24 cellular contexts compared by ENCODE assay signal in genomic region chr19:54021363-54021762, GRCh38. TPM values are rescaled to one million over a fixed set of nuclear protein-coding genes. Genes with fewer than 3 reads are reported as not detected.
DNase-seq lines count a peak whose midpoint lies in the region; ATAC-seq, FAIRE-seq and TF ChIP-seq lines count a peak whose summit lies in the region.
"Had no signal": no experiment of that assay in that cellular context is flagged by ENCODE, and none has a peak within 500 bp of the region (broad histone marks: within the 10 kb centered on the region; RNA-seq: fewer than 3 reads in every experiment).

No MANE protein-coding gene starts in this region.

- no peaks in the 10 kb centered on the region for H3K9me3 ChIP-seq in endothelial cell of umbilical vein (replicated peaks; ENCODE audit: control insufficient read depth, insufficient read depth, low read length)
- H3K9me3 ChIP-seq: HAP-1 had no signal

- no peaks in the 10 kb centered on the region for H3K79me2 ChIP-seq in endothelial cell of umbilical vein (ENCODE audit: control insufficient read depth, insufficient read depth, low read length)

- H3K27me3 Mint-ChIP-seq in stimulated activated naive CD8-positive, alpha-beta T cell treated with anti-CD3 and anti-CD28 coated beads, Interleukin-15, Interleukin-2, amounts not matched to agents 100 ng/mL and 50 ng/mL, for 24 hours: peaks cover 31% of the 10 kb centered on the region
- peaks cover 60% of the 10 kb centered on the region for H3K27me3 Mint-ChIP-seq in stimulated activated naive CD8-positive, alpha-beta T cell treated with anti-CD3 and anti-CD28 coated beads, Interleukin-15, amount 100 ng/mL, for 72 hours
- H3K27me3 Mint-ChIP-seq in stimulated activated naive B cell treated with anti-CD40 and anti-IgM and Interleukin-4, amounts not matched to agents 10 μg/mL and 1 μg/mL and 100 μg/mL, for 72 hours: peaks cover 35 to 36% of the 10 kb centered on the region in 2 donors
- H3K27me3 Mint-ChIP-seq in mesothelial cell of epicardium (ENCODE audit: low read depth): peaks cover 20% of the 10 kb centered on the region
- H3K27me3 Mint-ChIP-seq in stimulated activated memory B cell treated with anti-CD40 and anti-IgM and Interleukin-4, amounts not matched to agents 10 μg/mL and 1 μg/mL and 100 μg/mL, for 72 hours: peaks cover 54% of the 10 kb centered on the region

- no peak for DNase-seq in stimulated activated naive CD8-positive, alpha-beta T cell treated with anti-CD3 and anti-CD28 coated beads, Interleukin-15, amount 100 ng/mL, for 72 hours
- DNase-seq in RWPE1 (ENCODE audit: low spot score) (no peak), endothelial cell of umbilical vein (ENCODE audit: low read depth, low spot score) (no peak), mesothelial cell of epicardium (ENCODE audit: low spot score in 2 of 2, unreplicated experiment in 2 of 2) (no peak), SIG-M5 treated with dmso at 0.1 percent for 504 hours (lab: John Stamatoyannopoulos, UW; ENCODE audit: unreplicated experiment) (no peak)
- DNase-seq in stimulated activated naive B cell treated with anti-CD40 and anti-IgM and Interleukin-4, amounts not matched to agents 10 μg/mL and 1 μg/mL and 100 μg/mL, for 72 hours: no peak
- DNase-seq: DMS 273 treated with DMSO at 0.1 percent for 48 hours, DND-41, Kasumi-1, NCI-H1417, NCI-H187, NCI-H446, NCI-H526 treated with DMSO at 0.1 percent for 48 hours, OCI-M1, RPMI8226, SIG-M5 had no signal

- intact Hi-C loops in endothelial cell of umbilical vein (cut with micrococcal nuclease): no loop called here

- peaks cover 20% of the 10 kb centered on the region for H3K4me1 ChIP-seq in endothelial cell of umbilical vein (ENCODE audit: control insufficient read depth, extremely low read depth, insufficient read depth, low read length)
- H3K4me1 ChIP-seq: HAP-1 had no signal

- peak; percentile 64 for FAIRE-seq in endothelial cell of umbilical vein (lab: Jason Lieb, UNC)
- FAIRE-seq: GM18507 had no signal

- no peaks in the 10 kb centered on the region for H4K20me1 ChIP-seq in endothelial cell of umbilical vein (replicated peaks; ENCODE audit: control insufficient read depth, extremely low read depth, insufficient read depth, low read length)

- H3K36me3 ChIP-seq in endothelial cell of umbilical vein (ENCODE audit: control insufficient read depth in 2 of 2, extremely low read depth in 1 of 2, insufficient read depth in 2 of 2, low read length in 2 of 2): no peaks in the 10 kb centered on the region
- H3K36me3 ChIP-seq: HAP-1 had no signal

- H3K4me3 Mint-ChIP-seq in stimulated activated naive CD8-positive, alpha-beta T cell treated with anti-CD3 and anti-CD28 coated beads, Interleukin-15, Interleukin-2, amounts not matched to agents 100 ng/mL and 50 ng/mL, for 24 hours: no peak overlapping the region
- no peak overlapping the region for H3K4me3 Mint-ChIP-seq in stimulated activated naive CD8-positive, alpha-beta T cell treated with anti-CD3 and anti-CD28 coated beads, Interleukin-15, amount 100 ng/mL, for 72 hours
- no peak overlapping the region for H3K4me3 Mint-ChIP-seq in stimulated activated naive B cell treated with anti-CD40 and anti-IgM and Interleukin-4, amounts not matched to agents 10 μg/mL and 1 μg/mL and 100 μg/mL, for 72 hours
- no peak overlapping the region for H3K4me3 Mint-ChIP-seq in mesothelial cell of epicardium
- H3K4me3 Mint-ChIP-seq in stimulated activated memory B cell treated with anti-CD40 and anti-IgM and Interleukin-4, amounts not matched to agents 10 μg/mL and 1 μg/mL and 100 μg/mL, for 72 hours: no peak overlapping the region
- H3K4me3 Mint-ChIP-seq: GM23338 had no signal

- H3K36me3 Mint-ChIP-seq in stimulated activated naive CD8-positive, alpha-beta T cell treated with anti-CD3 and anti-CD28 coated beads, Interleukin-15, Interleukin-2, amounts not matched to agents 100 ng/mL and 50 ng/mL, for 24 hours (ENCODE audit: low read depth): no peaks in the 10 kb centered on the region
- H3K36me3 Mint-ChIP-seq in stimulated activated naive B cell treated with anti-CD40 and anti-IgM and Interleukin-4, amounts not matched to agents 10 μg/mL and 1 μg/mL and 100 μg/mL, for 72 hours: no peaks in the 10 kb centered on the region
- H3K36me3 Mint-ChIP-seq in mesothelial cell of epicardium: no peaks in the 10 kb centered on the region
- H3K36me3 Mint-ChIP-seq in stimulated activated memory B cell treated with anti-CD40 and anti-IgM and Interleukin-4, amounts not matched to agents 10 μg/mL and 1 μg/mL and 100 μg/mL, for 72 hours: peaks cover 5% of the 10 kb centered on the region

- no TSS peak for BruUV-seq in endothelial cell of umbilical vein (replicated peaks; lab: Mats Ljungman, UMichigan)

- H3K9ac ChIP-seq in endothelial cell of umbilical vein (replicated peaks; ENCODE audit: extremely low read depth, insufficient read depth, low read length): no peak overlapping the region

- H3K9me3 Mint-ChIP-seq in stimulated activated naive CD8-positive, alpha-beta T cell treated with anti-CD3 and anti-CD28 coated beads, Interleukin-15, Interleukin-2, amounts not matched to agents 100 ng/mL and 50 ng/mL, for 24 hours: no peaks in the 10 kb centered on the region
- no peaks in the 10 kb centered on the region for H3K9me3 Mint-ChIP-seq in stimulated activated naive CD8-positive, alpha-beta T cell treated with anti-CD3 and anti-CD28 coated beads, Interleukin-15, amount 100 ng/mL, for 72 hours
- no peaks in the 10 kb centered on the region for H3K9me3 Mint-ChIP-seq in stimulated activated naive B cell treated with anti-CD40 and anti-IgM and Interleukin-4, amounts not matched to agents 10 μg/mL and 1 μg/mL and 100 μg/mL, for 72 hours
- peaks cover 7% of the 10 kb centered on the region for H3K9me3 Mint-ChIP-seq in mesothelial cell of epicardium
- H3K9me3 Mint-ChIP-seq in stimulated activated memory B cell treated with anti-CD40 and anti-IgM and Interleukin-4, amounts not matched to agents 10 μg/mL and 1 μg/mL and 100 μg/mL, for 72 hours: peaks cover 11% of the 10 kb centered on the region
- H3K9me3 Mint-ChIP-seq: GM23338 had no signal

- TF ChIP-seq POLR2A in endothelial cell of umbilical vein (IDR thresholded peaks at IDR 0.05; ENCODE audit: low read depth, low read length): no peak

- no peaks in the 10 kb centered on the region for H3K27me3 ChIP-seq in endothelial cell of umbilical vein (ENCODE audit: control insufficient read depth in 2 of 2, insufficient read depth in 2 of 2, low read length in 2 of 2)

- no peak overlapping the region for H3K4me3 ChIP-seq in endothelial cell of umbilical vein (replicated peaks in 1 of 3; ENCODE audit: insufficient read depth in 1 of 3, low read depth in 1 of 3, low read length in 3 of 3)
- H3K4me3 ChIP-seq: GM23338, HAP-1 had no signal

- dilution Hi-C loops in endothelial cell of umbilical vein (cut with MboI; ENCODE audit: extremely low pct_ligation_motif_present, low sequenced_read_pairs): no loop called here

- H3K27ac ChIP-seq in RWPE1 (peak overlapping the region; percentile 92), endothelial cell of umbilical vein (ENCODE audit: insufficient read depth, low read depth, low read length) (no peak overlapping the region)

- peaks cover 17% of the 10 kb centered on the region for H3K4me1 Mint-ChIP-seq in stimulated activated naive CD8-positive, alpha-beta T cell treated with anti-CD3 and anti-CD28 coated beads, Interleukin-15, Interleukin-2, amounts not matched to agents 100 ng/mL and 50 ng/mL, for 24 hours (ENCODE audit: low read depth)
- peaks cover 13% of the 10 kb centered on the region for H3K4me1 Mint-ChIP-seq in stimulated activated naive CD8-positive, alpha-beta T cell treated with anti-CD3 and anti-CD28 coated beads, Interleukin-15, amount 100 ng/mL, for 72 hours
- peaks cover 0 to 2% of the 10 kb centered on the region in 2 donors for H3K4me1 Mint-ChIP-seq in stimulated activated naive B cell treated with anti-CD40 and anti-IgM and Interleukin-4, amounts not matched to agents 10 μg/mL and 1 μg/mL and 100 μg/mL, for 72 hours
- peaks cover 2% of the 10 kb centered on the region for H3K4me1 Mint-ChIP-seq in mesothelial cell of epicardium
- no peaks in the 10 kb centered on the region for H3K4me1 Mint-ChIP-seq in stimulated activated memory B cell treated with anti-CD40 and anti-IgM and Interleukin-4, amounts not matched to agents 10 μg/mL and 1 μg/mL and 100 μg/mL, for 72 hours

- ATAC-seq in stimulated activated naive CD8-positive, alpha-beta T cell treated with anti-CD3 and anti-CD28 coated beads, Interleukin-15, amount 100 ng/mL, for 72 hours: no peak
- no peak for ATAC-seq in stimulated activated naive B cell treated with anti-CD40 and anti-IgM and Interleukin-4, amounts not matched to agents 10 μg/mL and 1 μg/mL and 100 μg/mL, for 72 hours (replicated peaks)
- ATAC-seq in stimulated activated memory B cell treated with anti-CD40 and anti-IgM and Interleukin-4, amounts not matched to agents 10 μg/mL and 1 μg/mL and 100 μg/mL, for 72 hours: no peak
- ATAC-seq: GM23338, SK-N-SH treated with all-trans-retinoic acid at 6 μM for 48 hours had no signal

- CTCF ChIA-PET in RWPE1 (lab: Yijun Ruan, JAX): no interaction called here
- CTCF ChIA-PET in endothelial cell of umbilical vein (lab: Charles Lee): interaction anchor here (0.9 to 9.2 kb wide), 3 partner anchors 9 to 229 kb away, joined by 3 to 216 read pairs (median 4); no protein-coding TSS in a partner anchor

- TF ChIP-seq CTCF in RWPE1 (conservative IDR thresholded peaks at IDR 0.05; ENCODE audit: low read depth): no peak
- TF ChIP-seq CTCF in endothelial cell of umbilical vein (IDR thresholded peaks at IDR 0.05; ENCODE audit: extremely low read depth in 1 of 2, insufficient read depth in 1 of 2, low read depth in 1 of 2, low read length in 2 of 2): no peak
- TF ChIP-seq CTCF in mesothelial cell of epicardium (IDR thresholded peaks at IDR 0.05; ENCODE audit: unreplicated experiment): no peak

- no peak overlapping the region for H3K4me2 ChIP-seq in endothelial cell of umbilical vein (ENCODE audit: insufficient read depth, low read length)
- H3K4me2 ChIP-seq: GM23338 had no signal

- peak overlapping the region; percentile 66 for H3K27ac Mint-ChIP-seq in stimulated activated naive CD8-positive, alpha-beta T cell treated with anti-CD3 and anti-CD28 coated beads, Interleukin-15, Interleukin-2, amounts not matched to agents 100 ng/mL and 50 ng/mL, for 24 hours
- H3K27ac Mint-ChIP-seq in stimulated activated naive CD8-positive, alpha-beta T cell treated with anti-CD3 and anti-CD28 coated beads, Interleukin-15, amount 100 ng/mL, for 72 hours: no peak overlapping the region
- peak overlapping the region; percentile 4 for H3K27ac Mint-ChIP-seq in stimulated activated naive B cell treated with anti-CD40 and anti-IgM and Interleukin-4, amounts not matched to agents 10 μg/mL and 1 μg/mL and 100 μg/mL, for 72 hours
- H3K27ac Mint-ChIP-seq in mesothelial cell of epicardium: no peak overlapping the region
- H3K27ac Mint-ChIP-seq in stimulated activated memory B cell treated with anti-CD40 and anti-IgM and Interleukin-4, amounts not matched to agents 10 μg/mL and 1 μg/mL and 100 μg/mL, for 72 hours: no peak overlapping the region
- H3K27ac Mint-ChIP-seq: GM23338 had no signal

- H2AFZ ChIP-seq in endothelial cell of umbilical vein (ENCODE audit: low read depth, low read length): no peak overlapping the region
- H2AFZ ChIP-seq: GM23338 had no signal

- H3K9me1 ChIP-seq in endothelial cell of umbilical vein (replicated peaks; ENCODE audit: control insufficient read depth, extremely low read depth, insufficient read depth, low read length): no peaks in the 10 kb centered on the region

- POLR2A ChIA-PET in RWPE1 (lab: Yijun Ruan, JAX; ENCODE audit: low non-redundant PET) (no interaction called here), endothelial cell of umbilical vein (lab: Charles Lee) (no interaction called here)

RNA-seq across cellular contexts. Expression of gene CACNG6, which starts 29.9 kb away (rescaled TPM):
- total RNA-seq in endothelial cell of umbilical vein: 4.0 and 5.4 TPM in 2 replicates
- polyA plus RNA-seq in endothelial cell of umbilical vein: 3.9 and 5.0 TPM in 2 replicates
- polyA plus RNA-seq in endothelial cell of umbilical vein (2011; cell fraction: cytosol; rRNA removed): 1.7 and 3.0 TPM in 2 replicates
- polyA plus RNA-seq in endothelial cell of umbilical vein (2011; cell fraction: nucleus; rRNA removed): 2.0 and 3.8 TPM in 2 replicates
- polyA plus RNA-seq in endothelial cell of umbilical vein (2012): 1.9 and 5.9 TPM in 2 replicates
- 1.1 and 1.7 TPM in 2 replicates for polyA minus RNA-seq in endothelial cell of umbilical vein
- not detected for polyA minus RNA-seq in endothelial cell of umbilical vein (2011; cell fraction: cytosol; rRNA and poly(A)+ RNA removed)
- polyA minus RNA-seq in endothelial cell of umbilical vein (2011; cell fraction: nucleus; rRNA and poly(A)+ RNA removed): 0.38 and 1.1 TPM in 2 replicates
- 4.3 to 5.7 TPM (median 5.3 TPM) in 3 replicates for total RNA-seq in mesothelial cell of epicardium
- total RNA-seq: MCF 10A had no signal

RNA-seq across cellular contexts. Expression of gene VSTM1, which starts 42.3 kb away (rescaled TPM):
- total RNA-seq in endothelial cell of umbilical vein (not detected in 2 replicates), mesothelial cell of epicardium (not detected in 3 replicates)
- polyA plus RNA-seq in endothelial cell of umbilical vein: not detected in 2 replicates
- polyA plus RNA-seq in endothelial cell of umbilical vein (2011; cell fraction: cytosol; rRNA removed): not detected in 2 replicates
- polyA plus RNA-seq in endothelial cell of umbilical vein (2011; cell fraction: nucleus; rRNA removed): not detected in 2 replicates
- 0.53 TPM in 1 of 2 replicates, not detected in the other for polyA plus RNA-seq in endothelial cell of umbilical vein (2012)
- polyA minus RNA-seq in endothelial cell of umbilical vein: not detected in 2 replicates
- not detected for polyA minus RNA-seq in endothelial cell of umbilical vein (2011; cell fraction: cytosol; rRNA and poly(A)+ RNA removed)
- polyA minus RNA-seq in endothelial cell of umbilical vein (2011; cell fraction: nucleus; rRNA and poly(A)+ RNA removed): not detected in 2 replicates
- total RNA-seq: A172, GM23338, MCF 10A had no signal
- polyA plus RNA-seq: GM23338 had no signal

RNA-seq across cellular contexts. Expression of gene CACNG8, which starts 58.6 kb away (rescaled TPM):
- total RNA-seq in endothelial cell of umbilical vein: 1.7 and 3.0 TPM in 2 replicates
- 0.11 and 0.18 TPM in 2 replicates for polyA plus RNA-seq in endothelial cell of umbilical vein
- 0.15 and 0.21 TPM in 2 replicates for polyA plus RNA-seq in endothelial cell of umbilical vein (2011; cell fraction: cytosol; rRNA removed)
- polyA plus RNA-seq in endothelial cell of umbilical vein (2011; cell fraction: nucleus; rRNA removed): 1.6 and 1.9 TPM in 2 replicates
- polyA plus RNA-seq in endothelial cell of umbilical vein (2012): 7.0 and 9.1 TPM in 2 replicates
- 0.44 and 0.49 TPM in 2 replicates for polyA minus RNA-seq in endothelial cell of umbilical vein
- not detected for polyA minus RNA-seq in endothelial cell of umbilical vein (2011; cell fraction: cytosol; rRNA and poly(A)+ RNA removed)
- 0.63 and 0.96 TPM in 2 replicates for polyA minus RNA-seq in endothelial cell of umbilical vein (2011; cell fraction: nucleus; rRNA and poly(A)+ RNA removed)
- total RNA-seq in mesothelial cell of epicardium: 2.1 to 2.6 TPM (median 2.1 TPM) in 3 replicates

RNA-seq across cellular contexts. Expression of gene TARM1, which starts 59.8 kb away (rescaled TPM):
- total RNA-seq in endothelial cell of umbilical vein (not detected in 2 replicates), mesothelial cell of epicardium (not detected in 3 replicates)
- polyA plus RNA-seq in endothelial cell of umbilical vein: not detected in 2 replicates
- not detected in 2 replicates for polyA plus RNA-seq in endothelial cell of umbilical vein (2011; cell fraction: cytosol; rRNA removed)
- polyA plus RNA-seq in endothelial cell of umbilical vein (2011; cell fraction: nucleus; rRNA removed): not detected in 2 replicates
- not detected in 2 replicates for polyA plus RNA-seq in endothelial cell of umbilical vein (2012)
- not detected in 2 replicates for polyA minus RNA-seq in endothelial cell of umbilical vein
- polyA minus RNA-seq in endothelial cell of umbilical vein (2011; cell fraction: cytosol; rRNA and poly(A)+ RNA removed): not detected
- polyA minus RNA-seq in endothelial cell of umbilical vein (2011; cell fraction: nucleus; rRNA and poly(A)+ RNA removed): not detected in 2 replicates
- total RNA-seq: A172, GM23338, MCF 10A had no signal
- polyA plus RNA-seq: GM23338 had no signal

Comparison
In these comparisons a context has a peak if more than half of its experiments do, and no peak if none do; other contexts are left out.
1. H3K27ac Mint-ChIP-seq: peak in stimulated activated naive CD8-positive, alpha-beta T cell treated with anti-CD3 and anti-CD28 coated beads, Interleukin-15, Interleukin-2, amounts not matched to agents 100 ng/mL and 50 ng/mL, for 24 hours (single experiment) and stimulated activated naive B cell treated with anti-CD40 and anti-IgM and Interleukin-4, amounts not matched to agents 10 μg/mL and 1 μg/mL and 100 μg/mL, for 72 hours (single experiment); none in stimulated activated naive CD8-positive, alpha-beta T cell treated with anti-CD3 and anti-CD28 coated beads, Interleukin-15, amount 100 ng/mL, for 72 hours (0 of 2), mesothelial cell of epicardium (single experiment) and stimulated activated memory B cell treated with anti-CD40 and anti-IgM and Interleukin-4, amounts not matched to agents 10 μg/mL and 1 μg/mL and 100 μg/mL, for 72 hours (single experiment).